In the genomic region with DNA sequence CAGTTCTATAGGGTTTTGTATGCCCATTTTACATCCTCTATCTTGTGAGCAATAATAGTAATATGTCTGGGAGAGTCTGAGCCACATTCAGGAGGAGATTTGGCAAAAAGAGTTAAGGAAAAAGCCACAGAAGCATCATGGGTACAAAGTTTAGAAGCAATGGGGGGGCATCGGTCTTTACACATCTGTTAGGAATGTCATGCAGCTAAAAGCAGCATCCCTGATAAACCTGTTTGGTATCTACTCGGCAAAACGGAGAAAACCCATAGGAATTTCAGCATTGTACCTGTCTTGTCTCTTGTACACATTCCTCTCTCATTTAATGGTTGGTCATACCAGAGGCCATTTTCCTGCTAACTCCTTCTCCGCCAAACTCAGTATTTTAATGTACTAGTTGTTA, we compare ENCODE assay signal across 22 cellular contexts. TPM values are rescaled to one million over a fixed set of nuclear protein-coding genes. Genes with fewer than 3 reads are reported as not detected.
DNase-seq lines count a peak whose midpoint lies in the region; TF ChIP-seq lines count a peak whose summit lies in the region.
"Had no signal": no experiment of that assay in that cellular context is flagged by ENCODE, and none has a peak within 500 bp of the region (broad histone marks: within the 10 kb centered on the region; RNA-seq: fewer than 3 reads in every experiment).

No MANE protein-coding gene starts in this region.

- no CpG with 5 or more reads among the region's 4 CpGs for WGBS in trophoblast cell (ENCODE audit: extremely low coverage, insufficient coverage, insufficient read length)

- H3K4ac ChIP-seq in trophoblast cell (ENCODE audit: low read depth, low read length), result no peak overlapping the region

- peaks cover 2% of the 10 kb centered on the region for H3K79me2 ChIP-seq in trophoblast cell (ENCODE audit: control insufficient read depth, insufficient read depth, low read length, poor library complexity)

- peak overlapping the region; percentile 96 for H2BK120ac ChIP-seq in trophoblast cell (ENCODE audit: insufficient read depth, low read length, poor library complexity)

- no peak overlapping the region for H3K14ac ChIP-seq in trophoblast cell (ENCODE audit: low read length)

- H2BK5ac ChIP-seq in trophoblast cell (ENCODE audit: low read depth, low read length, poor library complexity), result no peak overlapping the region

- no peak overlapping the region for H2AFZ ChIP-seq in trophoblast cell (ENCODE audit: insufficient read depth, low read length, poor library complexity)

- peak overlapping the region; percentile 44 for H3K27ac ChIP-seq in trophoblast cell (ENCODE audit: low read depth, low read length)
- H3K27ac ChIP-seq: pancreas, RWPE1, vagina had no signal

- no peak overlapping the region for H3K23ac ChIP-seq in trophoblast cell (ENCODE audit: low read length)

- H3K79me1 ChIP-seq in trophoblast cell (ENCODE audit: low read length), result peaks cover 14% of the 10 kb centered on the region

- peaks cover 10 to 12% of the 10 kb centered on the region in 2 experiments for H3K4me1 ChIP-seq in trophoblast cell (ENCODE audit: control insufficient read depth in 1 of 2, insufficient read depth in 2 of 2, low read length in 2 of 2)
- H3K4me1 ChIP-seq: pancreas, vagina had no signal

- H3K36me3 ChIP-seq in trophoblast cell (ENCODE audit: control insufficient read depth in 1 of 2, insufficient read depth in 2 of 2, low read length in 2 of 2), result no peaks in the 10 kb centered on the region
- H3K36me3 ChIP-seq: pancreas, vagina had no signal

- H2BK12ac ChIP-seq in trophoblast cell (ENCODE audit: low read length), result no peak overlapping the region

- H3K18ac ChIP-seq in trophoblast cell (ENCODE audit: low read length), result no peak overlapping the region

- no peak overlapping the region for H2AK5ac ChIP-seq in trophoblast cell (ENCODE audit: low read length)

- H3K4me3 ChIP-seq in astrocyte of the spinal cord (ENCODE audit: low read depth, low read length), result no peak overlapping the region
- no peak overlapping the region for H3K4me3 ChIP-seq in trophoblast cell (ENCODE audit: low read depth, low read length)
- H3K4me3 ChIP-seq: pancreas, vagina had no signal

- no peaks in the 10 kb centered on the region for H3K27me3 ChIP-seq in trophoblast cell (ENCODE audit: insufficient read depth, low read length)
- H3K27me3 ChIP-seq: pancreas, vagina had no signal

- H3K9ac ChIP-seq in trophoblast cell (ENCODE audit: low read length), result no peak overlapping the region

- in situ Hi-C loops in astrocyte of the spinal cord (cut with HindIII; ENCODE audit: low sequenced_read_pairs), result no loop called here

- H4K12ac ChIP-seq in trophoblast cell (ENCODE audit: low read depth, low read length), result no peak overlapping the region

- no peak overlapping the region for H3K4me2 ChIP-seq in trophoblast cell (ENCODE audit: low read length)

- no peaks in the 10 kb centered on the region for H3K9me3 ChIP-seq in trophoblast cell (ENCODE audit: insufficient read depth, low read depth, low read length)
- H3K9me3 ChIP-seq: pancreas, vagina had no signal

- DNase-seq in EH (ENCODE audit: low read depth) (peak; percentile 68), LHCN-M2 (ENCODE audit: low read depth) (peak; percentile 58), astrocyte of the spinal cord (ENCODE audit: low read depth, low spot score) (peak; percentile 32), trophoblast cell (peak; percentile 56 to 89), HPDE6-E6E7 (ENCODE audit: extremely low spot score) (no peak), epidermal melanocyte (ENCODE audit: insufficient read length, low spot score) (no peak), HuH-7 (ENCODE audit: low spot score) (no peak), NCI-H774 (lab: John Stamatoyannopoulos, UW) (no peak)
- DNase-seq: activated CD4-positive, CD25-positive, alpha-beta regulatory T cell treated with anti-CD3 and anti-CD28 coated beads, Interleukin-2, amount 50 U/mL, for 72 hours; activated T-cell treated with anti-CD3 and anti-CD28 coated beads, Interleukin-2, amount 50 U/mL, for 48 hours; CD4-positive, CD25-positive, alpha-beta regulatory T cell; cortex of kidney; hippocampal formation; Karpas-422; NCI-H1092; NCI-H2081 treated with DMSO at 0.1 percent for 48 hours; NCI-H510A; pancreas; right cardiac atrium; stimulated activated CD4-positive, alpha-beta T cell treated with anti-CD3 and anti-CD28 coated beads, Interleukin-15, amount 100 ng/mL, for 24 hours had no signal

- TF ChIP-seq CTCF in astrocyte of the spinal cord (IDR thresholded peaks at IDR 0.05; ENCODE audit: low read depth, low read length), result no peak

- peak overlapping the region; percentile 86 for H4K91ac ChIP-seq in trophoblast cell (ENCODE audit: low read depth, low read length)

- no peak overlapping the region for H4K8ac ChIP-seq in trophoblast cell (ENCODE audit: low read depth, low read length)

RNA-seq across cellular contexts. Expression of a gene that starts 12.5 kb away (rescaled TPM):
- 25.7 and 28.6 TPM in 2 replicates for total RNA-seq in LHCN-M2 (2014; rRNA removed)
- polyA plus RNA-seq in LHCN-M2 (2012), result 22.4 TPM
- 41.0 and 43.0 TPM in 2 replicates for polyA plus RNA-seq in trophoblast cell (2013)

Comparison
In these comparisons a context has a peak if more than half of its experiments do, and no peak if none do; other contexts are left out.
1. DNase-seq: peak in EH (single experiment), LHCN-M2 (single experiment), astrocyte of the spinal cord (single experiment) and trophoblast cell (2 of 2); none in HPDE6-E6E7 (single experiment), epidermal melanocyte (single experiment), HuH-7 (single experiment) and NCI-H774 (single experiment).